ENCODE assay signal across 10 cellular contexts in genomic region chr6:147207351-147207750, GRCh38. TPM values are rescaled to one million over a fixed set of nuclear protein-coding genes. Genes with fewer than 3 reads are reported as not detected.
DNase-seq lines count a peak whose midpoint lies in the region; ATAC-seq and TF ChIP-seq lines count a peak whose summit lies in the region.
"Had no signal": no experiment of that assay in that cellular context is flagged by ENCODE, and none has a peak within 500 bp of the region (broad histone marks: within the 10 kb centered on the region; RNA-seq: fewer than 3 reads in every experiment).

No MANE protein-coding gene starts in this region.

- H3K27ac Mint-ChIP-seq in Caco-2 (ENCODE audit: unreplicated experiment): no peak overlapping the region
- no peak overlapping the region for H3K27ac Mint-ChIP-seq in stimulated activated naive B cell treated with anti-CD40 and anti-IgM and Interleukin-4, amounts not matched to agents 10 μg/mL and 1 μg/mL and 100 μg/mL, for 72 hours

- H3K27me3 ChIP-seq in ACC112 (ENCODE audit: insufficient read depth, low read length) (no peaks in the 10 kb centered on the region), neural cell (ENCODE audit: insufficient read depth, low read depth, low read length) (no peaks in the 10 kb centered on the region), Caco-2 (replicated peaks; ENCODE audit: control insufficient read depth, insufficient read depth, low read length) (no peaks in the 10 kb centered on the region)
- H3K27me3 ChIP-seq: cardiac muscle cell had no signal

- no peak for TF ChIP-seq RAD21 in neural cell (conservative IDR thresholded peaks at IDR 0.05)

- H3K4me3 ChIP-seq in ACC112 (ENCODE audit: low read depth, low read length) (peak overlapping the region; percentile 97), neural cell (ENCODE audit: low read length) (peak overlapping the region; percentile 85), Caco-2 (ENCODE audit: low read depth, low read length) (no peak overlapping the region)
- H3K4me3 ChIP-seq: cardiac muscle cell had no signal

- H3K4me1 ChIP-seq in ACC112 (ENCODE audit: control insufficient read depth, insufficient read depth, low read length, unreplicated experiment) (peaks cover 35% of the 10 kb centered on the region), Caco-2 (peaks cover 7% of the 10 kb centered on the region; the same call in 1 of the 2 replicates)

- CTCF ChIA-PET in Caco-2 (lab: Charles Lee): no interaction called here

- POLR2A ChIA-PET in Caco-2 (lab: Charles Lee): no interaction called here

- no TSS peak for BruUV-seq in Caco-2 (replicated peaks; lab: Mats Ljungman, UMichigan)

- TF ChIP-seq CTCF in neural cell (IDR thresholded peaks at IDR 0.05; ENCODE audit: poor library complexity, severe bottlenecking) (no peak), Caco-2 (IDR thresholded peaks at IDR 0.05; ENCODE audit: insufficient read depth in 1 of 2, low read depth in 1 of 2, low read length in 1 of 2, severe bottlenecking in 1 of 2, unreplicated experiment in 1 of 2) (no peak)

- H3K9me3 Mint-ChIP-seq in Caco-2 (ENCODE audit: unreplicated experiment): no peaks in the 10 kb centered on the region
- no peaks in the 10 kb centered on the region for H3K9me3 Mint-ChIP-seq in stimulated activated naive B cell treated with anti-CD40 and anti-IgM and Interleukin-4, amounts not matched to agents 10 μg/mL and 1 μg/mL and 100 μg/mL, for 72 hours

- H3K36me3 ChIP-seq in ACC112 (ENCODE audit: insufficient read depth, low read length) (peaks cover 10% of the 10 kb centered on the region), neural cell (ENCODE audit: insufficient read depth, low read length) (no peaks in the 10 kb centered on the region), Caco-2 (ENCODE audit: control insufficient read depth, insufficient read depth, low read length) (no peaks in the 10 kb centered on the region)
- H3K36me3 ChIP-seq: cardiac muscle cell had no signal

- H2AFZ ChIP-seq in ACC112 (ENCODE audit: low read length, unreplicated experiment): no peak overlapping the region
- H2AFZ ChIP-seq in neural cell (ENCODE audit: low read depth, low read length): no peak overlapping the region

- intact Hi-C loops in Caco-2 (cut with micrococcal nuclease; ENCODE audit: unreplicated experiment): no loop called here

- DNase-seq in LHCN-M2 (ENCODE audit: low read depth) (peak; percentile 46), caudate nucleus (lab: John Stamatoyannopoulos, UW) (no peak), Caco-2 (no peak)
- no peak for DNase-seq in stimulated activated naive B cell treated with anti-CD40 and anti-IgM and Interleukin-4, amounts not matched to agents 10 μg/mL and 1 μg/mL and 100 μg/mL, for 72 hours
- DNase-seq: activated CD4-positive, alpha-beta T cell treated with anti-CD3 and anti-CD28 coated beads, Interleukin-2, amount 50 U/mL, for 48 hours had no signal

- no peaks in the 10 kb centered on the region for H3K27me3 Mint-ChIP-seq in Caco-2 (ENCODE audit: insufficient read depth, unreplicated experiment)
- H3K27me3 Mint-ChIP-seq in stimulated activated naive B cell treated with anti-CD40 and anti-IgM and Interleukin-4, amounts not matched to agents 10 μg/mL and 1 μg/mL and 100 μg/mL, for 72 hours: no peaks in the 10 kb centered on the region

- H3K79me2 ChIP-seq in ACC112 (ENCODE audit: control insufficient read depth, insufficient read depth, low read length, unreplicated experiment): peaks cover 91% of the 10 kb centered on the region
- H3K79me2 ChIP-seq in neural cell (replicated peaks; ENCODE audit: insufficient read depth, low read length): peaks cover 58% of the 10 kb centered on the region

- no peaks in the 10 kb centered on the region for H3K9me2 ChIP-seq in neural cell (ENCODE audit: insufficient read depth, low read length)

- ATAC-seq in stimulated activated naive B cell treated with anti-CD40 and anti-IgM and Interleukin-4, amounts not matched to agents 10 μg/mL and 1 μg/mL and 100 μg/mL, for 72 hours (replicated peaks): no peak
- ATAC-seq in HG02981 (IDR thresholded peaks at IDR 0.05; ENCODE audit: unreplicated experiment) (no peak), HG03565 (IDR thresholded peaks at IDR 0.05; ENCODE audit: unreplicated experiment) (no peak)

- H4K20me1 ChIP-seq in neural cell (ENCODE audit: insufficient read depth): peaks cover 3% of the 10 kb centered on the region

- H3K4me1 Mint-ChIP-seq in Caco-2 (ENCODE audit: low read depth, unreplicated experiment): peaks cover 7% of the 10 kb centered on the region
- H3K4me1 Mint-ChIP-seq in stimulated activated naive B cell treated with anti-CD40 and anti-IgM and Interleukin-4, amounts not matched to agents 10 μg/mL and 1 μg/mL and 100 μg/mL, for 72 hours: peaks cover 11 to 18% of the 10 kb centered on the region in 2 donors

- peaks cover 5% of the 10 kb centered on the region for H3K36me3 Mint-ChIP-seq in Caco-2 (ENCODE audit: insufficient read depth, unreplicated experiment)
- H3K36me3 Mint-ChIP-seq in stimulated activated naive B cell treated with anti-CD40 and anti-IgM and Interleukin-4, amounts not matched to agents 10 μg/mL and 1 μg/mL and 100 μg/mL, for 72 hours: peaks cover 0 to 3% of the 10 kb centered on the region in 2 donors

- no peak for TF ChIP-seq EP300 in neural cell (conservative IDR thresholded peaks at IDR 0.05; ENCODE audit: poor library complexity, severe bottlenecking)

- H3F3A ChIP-seq in neural cell (ENCODE audit: insufficient read depth, low read length, poor library complexity, severe bottlenecking): no peaks in the 10 kb centered on the region

- H3K9me3 ChIP-seq in neural cell (ENCODE audit: low read length) (no peaks in the 10 kb centered on the region), Caco-2 (no peaks in the 10 kb centered on the region)

- H3K9ac ChIP-seq in neural cell (ENCODE audit: low read length): no peak overlapping the region

- no peak overlapping the region for H3K4me3 Mint-ChIP-seq in Caco-2 (ENCODE audit: unreplicated experiment)
- no peak overlapping the region for H3K4me3 Mint-ChIP-seq in stimulated activated naive B cell treated with anti-CD40 and anti-IgM and Interleukin-4, amounts not matched to agents 10 μg/mL and 1 μg/mL and 100 μg/mL, for 72 hours

- peak overlapping the region; percentile 98 for H3K4me2 ChIP-seq in neural cell (ENCODE audit: low read length)

- H3K27ac ChIP-seq in ACC112 (ENCODE audit: low read depth, low read length) (peak overlapping the region; percentile 79), caudate nucleus (ENCODE audit: low read depth, low read length) (peak overlapping the region; percentile 16), neural cell (ENCODE audit: low read length) (no peak overlapping the region)
- H3K27ac ChIP-seq: cardiac muscle cell had no signal

TF ChIP-seq in neural cell, 6 proteins besides CTCF, POLR2A, EP300 and RAD21:
- no peak for TF ChIP-seq MXI1 (conservative IDR thresholded peaks at IDR 0.05; ENCODE audit: poor library complexity, severe bottlenecking)
- no peak for TF ChIP-seq EZH2 (IDR thresholded peaks at IDR 0.05; ENCODE audit: borderline replicate concordance, insufficient read depth, low read length, poor library complexity, severe bottlenecking)
- TF ChIP-seq SMC3 (conservative IDR thresholded peaks at IDR 0.05; ENCODE audit: poor library complexity): no peak
- no peak for TF ChIP-seq REST (IDR thresholded peaks at IDR 0.05; ENCODE audit: borderline replicate concordance)
- TF ChIP-seq TAF1 (IDR thresholded peaks at IDR 0.05; ENCODE audit: low read depth): no peak
- no peak for TF ChIP-seq POLR2AphosphoS5 (IDR thresholded peaks at IDR 0.05)

RNA-seq across cellular contexts. Expression of gene STXBP5, which starts 3.1 kb away (rescaled TPM):
- total RNA-seq in LHCN-M2 (2014; rRNA removed): 28.0 and 34.8 TPM in 2 replicates
- 9.9 TPM for polyA plus RNA-seq in LHCN-M2 (2012)
- polyA plus RNA-seq in neural cell: 44.8 and 56.4 TPM in 2 replicates
- 97.9 and 110 TPM in 2 replicates for polyA minus RNA-seq in neural cell
- total RNA-seq in Caco-2 (2022): 17.7 and 17.9 TPM in 2 replicates
